In genomic region chr17:7987112-7987893, GRCh38 we compare ENCODE assay signal across 1 cellular context.
TF ChIP-seq lines count a peak whose summit lies in the region.

No MANE protein-coding gene starts in this region.

TF ChIP-seq in IMR-90, 13 proteins besides CTCF, POLR2A, EP300 and RAD21:
- TF ChIP-seq BHLHE40 (IDR thresholded peaks at IDR 0.05; ENCODE audit: low read depth, low read length): no peak
- no peak for TF ChIP-seq NFE2L2 (IDR thresholded peaks at IDR 0.05; ENCODE audit: low read depth, low read length)
- TF ChIP-seq MXI1 (IDR thresholded peaks at IDR 0.05; ENCODE audit: borderline replicate concordance, low read depth, low read length): no peak
- TF ChIP-seq USF2 (IDR thresholded peaks at IDR 0.05; ENCODE audit: low read depth, low read length): no peak
- TF ChIP-seq, protein P1, sequence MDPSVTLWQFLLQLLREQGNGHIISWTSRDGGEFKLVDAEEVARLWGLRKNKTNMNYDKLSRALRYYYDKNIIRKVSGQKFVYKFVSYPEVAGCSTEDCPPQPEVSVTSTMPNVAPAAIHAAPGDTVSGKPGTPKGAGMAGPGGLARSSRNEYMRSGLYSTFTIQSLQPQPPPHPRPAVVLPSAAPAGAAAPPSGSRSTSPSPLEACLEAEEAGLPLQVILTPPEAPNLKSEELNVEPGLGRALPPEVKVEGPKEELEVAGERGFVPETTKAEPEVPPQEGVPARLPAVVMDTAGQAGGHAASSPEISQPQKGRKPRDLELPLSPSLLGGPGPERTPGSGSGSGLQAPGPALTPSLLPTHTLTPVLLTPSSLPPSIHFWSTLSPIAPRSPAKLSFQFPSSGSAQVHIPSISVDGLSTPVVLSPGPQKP (IDR thresholded peaks at IDR 0.05; ENCODE audit: borderline replicate concordance, low read depth, low read length): no peak
- no peak for TF ChIP-seq SMC3 (IDR thresholded peaks at IDR 0.05; ENCODE audit: low read depth, low read length)
- no peak for TF ChIP-seq RFX5 (IDR thresholded peaks at IDR 0.05; ENCODE audit: low read depth, low read length)
